In the genomic region with DNA sequence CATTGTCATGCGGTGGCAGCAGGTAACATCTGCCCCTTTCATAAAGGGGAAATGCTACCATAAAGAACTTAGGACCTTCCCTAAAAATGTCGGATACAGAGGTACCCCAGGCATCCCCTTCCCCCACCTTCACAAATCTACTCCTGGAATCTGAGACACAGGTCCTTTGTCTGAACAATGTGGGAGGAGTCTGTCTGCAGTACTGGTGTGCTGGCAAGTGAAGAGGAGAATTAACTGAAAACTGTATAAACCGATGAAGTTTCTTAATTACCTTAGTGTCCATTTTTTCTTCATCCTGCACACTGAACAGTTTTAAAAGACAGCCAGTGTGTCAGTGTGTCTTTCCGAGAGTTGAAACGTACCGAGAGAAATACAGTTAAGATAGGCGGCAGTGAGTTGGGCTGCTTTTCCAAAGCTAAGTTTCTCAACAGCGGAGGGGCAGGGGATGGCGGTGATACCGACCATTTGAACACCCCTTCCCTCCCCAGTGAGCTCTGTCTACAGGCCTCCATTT, we compare ENCODE assay signal across 8 cellular contexts. TPM values are rescaled to one million over a fixed set of nuclear protein-coding genes. Genes with fewer than 3 reads are reported as not detected.
DNase-seq lines count a peak whose midpoint lies in the region; ATAC-seq, FAIRE-seq and TF ChIP-seq lines count a peak whose summit lies in the region.

No MANE protein-coding gene starts in this region.

- peak overlapping the region; percentile 96 for H3K27ac ChIP-seq in vagina

- H3K36me3 ChIP-seq in vagina, result no peaks in the 10 kb centered on the region

- H3K4me3 ChIP-seq in AG09309 (ENCODE audit: control insufficient read depth, low read depth, low read length) (peak overlapping the region; percentile 89), epithelial cell of esophagus (ENCODE audit: low read length) (peak overlapping the region; percentile 97), vagina (peak overlapping the region; percentile 93 to 99)

- H3K4me1 Mint-ChIP-seq in naive B cell, result peaks cover 35 to 57% (median 48%) of the 10 kb centered on the region in 3 donors

- no peaks in the 10 kb centered on the region for H3K27me3 ChIP-seq in vagina

- peak; percentile 13 to 17 for ATAC-seq in naive B cell (ENCODE audit: low read depth in 2 of 2)
- no peak for ATAC-seq in GM19023 (IDR thresholded peaks at IDR 0.05; ENCODE audit: unreplicated experiment)

- peaks cover 46% of the 10 kb centered on the region for H3K4me1 ChIP-seq in vagina

- TF ChIP-seq POLR2A in H54 (IDR thresholded peaks at IDR 0.05; ENCODE audit: low read depth, low read length) (no peak), vagina (IDR thresholded peaks at IDR 0.05) (no peak)

- no peaks in the 10 kb centered on the region for H3K36me3 Mint-ChIP-seq in naive B cell

- DNase-seq in AG09309 (ENCODE audit: low read depth) (no peak), H54 (ENCODE audit: insufficient read length, low spot score) (no peak), NCI-H345 (lab: John Stamatoyannopoulos, UW) (peak; percentile 65), epithelial cell of esophagus (ENCODE audit: low read depth) (peak; percentile 69), naive B cell (peak; percentile 63), vagina (ENCODE audit: extremely low spot score in 2 of 2) (no peak)
- DNase-seq in activated CD4-positive, alpha-beta T cell treated with anti-CD3 and anti-CD28 coated beads for 48 hours, result peak; percentile 35

- no peaks in the 10 kb centered on the region for H3K9me3 ChIP-seq in vagina

- peak; percentile 80 for FAIRE-seq in H54 (lab: Jason Lieb, UNC)

- no peaks in the 10 kb centered on the region for H3K27me3 Mint-ChIP-seq in naive B cell

- H3K9me3 Mint-ChIP-seq in naive B cell, result peaks cover 0 to 3% (median 0%) of the 10 kb centered on the region in 7 donors

- TF ChIP-seq CTCF in AG09309 (IDR thresholded peaks at IDR 0.05; ENCODE audit: control insufficient read depth, insufficient read depth, low read depth, low read length, missing control alignments) (no peak), epithelial cell of esophagus (IDR thresholded peaks at IDR 0.05; ENCODE audit: insufficient read depth, low read depth, low read length, missing control alignments) (no peak), vagina (IDR thresholded peaks at IDR 0.05) (no peak)

- H3K27ac Mint-ChIP-seq in naive B cell, result peak overlapping the region; percentile 26 to 98 (median 96)

- intact Hi-C loops in vagina (cut with DNase I), result no loop called here

- H3K4me3 Mint-ChIP-seq in naive B cell, result peak overlapping the region; percentile 80 to 99 (median 97)

RNA-seq across cellular contexts. Expression of a gene that starts 1.8 kb away (rescaled TPM):
- polyA plus RNA-seq in naive B cell (ENCODE audit: low read depth in 6 of 6), result 10 to 100 TPM in 2 of 6 donors, 1 to 10 TPM in 4; 6.6 to 13.4 (median 8.7) TPM
- total RNA-seq in vagina, result 20.4 TPM

Comparison
In these comparisons a context has a peak if more than half of its experiments do, and no peak if none do; other contexts are left out.
1. DNase-seq: peak in NCI-H345 (single experiment), activated CD4-positive, alpha-beta T cell treated with anti-CD3 and anti-CD28 coated beads for 48 hours (single experiment), epithelial cell of esophagus (single experiment) and naive B cell (single experiment); none in AG09309 (single experiment), H54 (single experiment) and vagina (0 of 2).
2. Peak in every context shown above with its lines, with median percentiles within 50 percentile points of each other: H3K4me3 ChIP-seq.